30 cellular contexts compared by ENCODE assay signal in the genomic region with DNA sequence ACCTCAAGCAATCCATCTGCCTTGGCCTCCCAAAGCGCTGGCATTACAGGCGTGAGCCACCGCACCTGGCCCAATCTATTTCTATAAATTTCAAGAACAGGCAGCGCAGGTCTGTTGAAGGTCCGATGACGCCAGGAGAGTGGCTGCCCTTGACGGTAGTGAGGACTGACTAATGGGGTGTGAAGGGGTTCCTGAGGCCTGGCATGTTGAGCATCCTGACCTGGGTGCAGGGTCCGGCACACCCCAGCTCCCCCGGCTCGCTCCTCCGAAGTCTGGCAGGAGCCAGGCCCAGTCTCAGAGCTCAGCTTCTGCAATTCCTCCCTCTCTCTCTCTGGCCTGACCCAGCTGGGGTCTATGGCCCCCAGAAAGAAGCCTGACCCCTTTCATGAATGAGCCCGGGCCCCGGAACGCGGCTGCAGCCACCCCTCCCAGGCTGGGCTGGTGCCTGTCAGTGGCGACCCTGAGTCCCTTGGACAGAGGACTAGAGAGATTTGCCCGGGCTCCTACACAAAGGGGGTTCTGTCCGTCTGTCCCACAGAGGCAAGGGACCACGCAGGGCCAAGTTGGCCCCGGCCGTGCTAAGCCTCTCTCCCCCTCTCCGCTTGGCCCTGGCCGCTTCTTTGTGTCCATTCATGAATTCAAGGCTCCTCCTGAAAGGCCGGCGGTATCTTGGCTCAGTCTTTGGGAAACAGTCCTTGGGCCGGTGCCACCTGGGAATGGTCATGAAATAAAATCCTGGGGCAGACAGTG. TPM values are rescaled to one million over a fixed set of nuclear protein-coding genes. Genes with fewer than 3 reads are reported as not detected.
DNase-seq lines count a peak whose midpoint lies in the region; ATAC-seq and TF ChIP-seq lines count a peak whose summit lies in the region.
"Had no signal": no experiment of that assay in that cellular context is flagged by ENCODE, and none has a peak within 500 bp of the region (broad histone marks: within the 10 kb centered on the region; RNA-seq: fewer than 3 reads in every experiment).

No MANE protein-coding gene starts in this region.

- CTCF ChIA-PET in CD4-positive, alpha-beta memory T cell (lab: Charles Lee; ENCODE audit: partially characterized antibody): no interaction called here

- no peaks in the 10 kb centered on the region for H3K4me1 ChIP-seq in sigmoid colon
- H3K4me1 ChIP-seq in CD4-positive, alpha-beta memory T cell (ENCODE audit: insufficient read depth, low read length): no peaks in the 10 kb centered on the region
- H3K4me1 ChIP-seq: BLaER1 treated with 17β-estradiol and CSF1 and Interleukin-3, amounts not matched to agents 10 nM and 100 nM; Caco-2; lower lobe of right lung; pancreas; right lobe of liver had no signal

- no peak for TF ChIP-seq EP300 in sigmoid colon (IDR thresholded peaks at IDR 0.05)

- DNase-seq in dorsolateral prefrontal cortex: peak in 9 of 10 donors; percentile 19 to 86 (median 76)
- peak; percentile 14 for DNase-seq in middle frontal gyrus (ENCODE audit: extremely low spot score, low spot score)
- DNase-seq in sigmoid colon: peak; percentile 68
- DNase-seq in CD4-positive, alpha-beta memory T cell: no peak
- DNase-seq in activated gamma-delta T cell treated with Interleukin-2 at 50 U/mL for 16 hours: no peak
- DNase-seq: activated CD4-positive, alpha-beta memory T cell treated with anti-CD3 and anti-CD28 coated beads for 36 hours; activated CD4-positive, alpha-beta T cell treated with anti-CD3 and anti-CD28 coated beads for 1 hour; activated naive CD4-positive, alpha-beta T cell; activated T-cell treated with anti-CD3 and anti-CD28 coated beads, Interleukin-2, amount 50 U/mL, for 72 hours; brain microvascular endothelial cell; Caco-2; effector CD4-positive, alpha-beta T cell; GDM1; glutamatergic neuron; lower lobe of right lung; NCI-H2107; right lobe of liver; stimulated activated CD4-positive, alpha-beta T cell treated with anti-CD3 and anti-CD28 coated beads, Interleukin-12 subunit alpha, Interleukin-12 subunit beta, amount 100 ng/mL, for 4 hours; stimulated activated CD4-positive, alpha-beta T cell treated with anti-CD3 and anti-CD28 coated beads, Interleukin-2, amount 100 ng/mL, for 48 hours; trophoblast cell had no signal

- intact Hi-C loops in dorsolateral prefrontal cortex (cut with DNase I) (loop anchor here in 1 of 2 donors (5.0 kb wide), 1 partner anchor 58 kb away; the partner anchor contains the start of gene RADIL), sigmoid colon (cut with DNase I) (no loop called here)
- intact Hi-C loops in CD4-positive, alpha-beta memory T cell (cut with micrococcal nuclease): no loop called here

- no peaks in the 10 kb centered on the region for H3K36me3 Mint-ChIP-seq in CD4-positive, alpha-beta memory T cell
- H3K36me3 Mint-ChIP-seq: activated CD4-positive, alpha-beta memory T cell treated with anti-CD3 and anti-CD28 coated beads for 36 hours; IgD-negative memory B cell; natural killer cell treated with Interleukin-12 subunit alpha and Interleukin-12 subunit beta and Interleukin-15 and Interleukin-18, amount 100 ng/mL, for 72 hours had no signal

- no peak overlapping the region for H3K27ac Mint-ChIP-seq in CD4-positive, alpha-beta memory T cell
- H3K27ac Mint-ChIP-seq: activated CD4-positive, alpha-beta memory T cell treated with anti-CD3 and anti-CD28 coated beads for 36 hours; activated T-cell treated with anti-CD3 and anti-CD28 coated beads, Interleukin-2, amount 50 U/mL, for 72 hours; IgD-negative memory B cell; natural killer cell treated with Interleukin-12 subunit alpha and Interleukin-12 subunit beta and Interleukin-15 and Interleukin-18, amount 100 ng/mL, for 72 hours had no signal

- peaks cover 0 to 2% of the 10 kb centered on the region in 2 donors for H3K27me3 Mint-ChIP-seq in CD4-positive, alpha-beta memory T cell
- H3K27me3 Mint-ChIP-seq: activated CD4-positive, alpha-beta memory T cell treated with anti-CD3 and anti-CD28 coated beads for 36 hours had no signal

- no peaks in the 10 kb centered on the region for H3K4me1 Mint-ChIP-seq in CD4-positive, alpha-beta memory T cell
- H3K4me1 Mint-ChIP-seq: IgD-negative memory B cell had no signal

- no peaks in the 10 kb centered on the region for H3K36me3 ChIP-seq in sigmoid colon
- no peaks in the 10 kb centered on the region for H3K36me3 ChIP-seq in CD4-positive, alpha-beta memory T cell (ENCODE audit: insufficient read depth, low read length)
- H3K36me3 ChIP-seq: BLaER1 treated with 17β-estradiol and CSF1 and Interleukin-3, amounts not matched to agents 10 nM and 100 nM; brain microvascular endothelial cell; lower lobe of right lung; pancreas; right lobe of liver had no signal

- H3K27ac ChIP-seq in angular gyrus (ENCODE audit: low read depth, low read length): peak overlapping the region; percentile 30
- peak overlapping the region in 41 of 59 donors; percentile 4 to 83 (median 52) for H3K27ac ChIP-seq in dorsolateral prefrontal cortex
- no peak overlapping the region for H3K27ac ChIP-seq in sigmoid colon
- H3K27ac ChIP-seq in CD4-positive, alpha-beta memory T cell (ENCODE audit: low read depth, low read length): no peak overlapping the region
- H3K27ac ChIP-seq: BLaER1 treated with 17β-estradiol and CSF1 and Interleukin-3, amounts not matched to agents 10 nM and 100 nM; brain microvascular endothelial cell; epithelial cell of prostate; lower lobe of right lung; pancreas; right lobe of liver had no signal

- H3K27me3 ChIP-seq in dorsolateral prefrontal cortex (no peaks in the 10 kb centered on the region), sigmoid colon (no peaks in the 10 kb centered on the region)
- no peaks in the 10 kb centered on the region for H3K27me3 ChIP-seq in CD4-positive, alpha-beta memory T cell (ENCODE audit: insufficient read depth, low read length)
- H3K27me3 ChIP-seq: BLaER1 treated with 17β-estradiol and CSF1 and Interleukin-3, amounts not matched to agents 10 nM and 100 nM; brain microvascular endothelial cell; pancreas; right lobe of liver had no signal

- ATAC-seq in HG03175 (IDR thresholded peaks at IDR 0.05; ENCODE audit: unreplicated experiment): no peak
- ATAC-seq: activated T-cell treated with anti-CD3 and anti-CD28 coated beads, Interleukin-2, amount 50 U/mL, for 72 hours; lower lobe of right lung; pancreas had no signal

- 85 to 87% methylated on average over 26 of the region's 26 CpGs for WGBS in sigmoid colon, 2 donors

- no peak for TF ChIP-seq POLR2A in sigmoid colon (IDR thresholded peaks at IDR 0.05)

- H3K4me3 Mint-ChIP-seq in CD4-positive, alpha-beta memory T cell: no peak overlapping the region
- H3K4me3 Mint-ChIP-seq: activated CD4-positive, alpha-beta memory T cell treated with anti-CD3 and anti-CD28 coated beads for 36 hours; activated T-cell treated with anti-CD3 and anti-CD28 coated beads, Interleukin-2, amount 50 U/mL, for 72 hours; IgD-negative memory B cell; natural killer cell treated with Interleukin-12 subunit alpha and Interleukin-12 subunit beta and Interleukin-15 and Interleukin-18, amount 100 ng/mL, for 72 hours had no signal

- H3K4me3 ChIP-seq in dorsolateral prefrontal cortex (peak overlapping the region in 5 of 59 donors; percentile 7 to 23 (median 12)), sigmoid colon (no peak overlapping the region)
- no peak overlapping the region for H3K4me3 ChIP-seq in CD4-positive, alpha-beta memory T cell (ENCODE audit: low read length in 2 of 2)
- H3K4me3 ChIP-seq: BLaER1 treated with 17β-estradiol and CSF1 and Interleukin-3, amounts not matched to agents 10 nM and 100 nM; lower lobe of right lung; pancreas; right lobe of liver had no signal

- POLR2A ChIA-PET in CD4-positive, alpha-beta memory T cell (lab: Charles Lee; ENCODE audit: partially characterized antibody): no interaction called here

- H3K9me3 Mint-ChIP-seq in CD4-positive, alpha-beta memory T cell: no peaks in the 10 kb centered on the region
- H3K9me3 Mint-ChIP-seq: activated CD4-positive, alpha-beta memory T cell treated with anti-CD3 and anti-CD28 coated beads for 36 hours; activated T-cell treated with anti-CD3 and anti-CD28 coated beads, Interleukin-2, amount 50 U/mL, for 72 hours; IgD-negative memory B cell; natural killer cell treated with Interleukin-12 subunit alpha and Interleukin-12 subunit beta and Interleukin-15 and Interleukin-18, amount 100 ng/mL, for 72 hours had no signal

- no peaks in the 10 kb centered on the region for H3K9me3 ChIP-seq in sigmoid colon
- no peaks in the 10 kb centered on the region for H3K9me3 ChIP-seq in CD4-positive, alpha-beta memory T cell (ENCODE audit: control insufficient read depth in 1 of 2, low read length in 2 of 2)
- H3K9me3 ChIP-seq: BLaER1 treated with 17β-estradiol and CSF1 and Interleukin-3, amounts not matched to agents 10 nM and 100 nM; Caco-2; lower lobe of right lung; pancreas; right lobe of liver had no signal

- TF ChIP-seq CTCF in dorsolateral prefrontal cortex (IDR thresholded peaks at IDR 0.05 in 54 of 56, conservative IDR thresholded peaks at IDR 0.05 in 2 of 56; ENCODE audit: low read depth in 1 of 56, partially characterized antibody in 56 of 56) (no peak), sigmoid colon (IDR thresholded peaks at IDR 0.05) (no peak)

RNA-seq across cellular contexts. Expression of gene MMD2, which starts 18.8 kb away (rescaled TPM):
- total RNA-seq in dorsolateral prefrontal cortex (10 to 100 TPM in 114 of 120 experiments, 1 to 10 TPM in 6; 6.7 to 59.0 (median 16.7) TPM), sigmoid colon (under 1 TPM in 1 of 4 donors, not detected in 3; 0.71 TPM)
- under 1 TPM in 1 of 3 donors, not detected in 2; 0.13 TPM for polyA plus RNA-seq in sigmoid colon
- not detected for total RNA-seq in CD4-positive, alpha-beta memory T cell
- not detected for polyA plus RNA-seq in CD4-positive, alpha-beta memory T cell
- total RNA-seq: activated CD4-positive, alpha-beta memory T cell treated with anti-CD3 and anti-CD28 coated beads for 36 hours; activated T-cell treated with anti-CD3 and anti-CD28 coated beads, Interleukin-2, amount 50 U/mL, for 72 hours; Caco-2; HT-29; kidney epithelial cell; lower lobe of right lung; mucosa of gallbladder; natural killer cell treated with Interleukin-12 subunit alpha and Interleukin-12 subunit beta and Interleukin-15 and Interleukin-18, amount 100 ng/mL, for 72 hours; pancreas; right lobe of liver had no signal
- polyA plus RNA-seq: IgD-negative memory B cell had no signal

RNA-seq across cellular contexts. Expression of gene RADIL, which starts 56.6 kb away (rescaled TPM):
- total RNA-seq in dorsolateral prefrontal cortex (10 to 100 TPM in 57 of 120 experiments, 1 to 10 TPM in 63; 4.3 to 23.4 (median 9.7) TPM), sigmoid colon (10 to 100 TPM in 1 of 4 donors, 1 to 10 TPM in 3; 5.6 to 10.8 (median 6.7) TPM)
- polyA plus RNA-seq in sigmoid colon: 1 to 10 TPM; 1.2 to 2.3 (median 1.4) TPM
- total RNA-seq in CD4-positive, alpha-beta memory T cell: not detected
- polyA plus RNA-seq in CD4-positive, alpha-beta memory T cell: not detected
- total RNA-seq: Caco-2, HT-29 had no signal
- polyA plus RNA-seq: IgD-negative memory B cell had no signal

Comparison
In these comparisons a context has a peak if more than half of its experiments do, and no peak if none do; other contexts are left out.
1. H3K27ac ChIP-seq: peak in angular gyrus (single experiment) and dorsolateral prefrontal cortex (41 of 59); none in sigmoid colon (0 of 4) and CD4-positive, alpha-beta memory T cell (single experiment).
2. DNase-seq: peak in dorsolateral prefrontal cortex (9 of 10), middle frontal gyrus (single experiment) and sigmoid colon (single experiment); none in CD4-positive, alpha-beta memory T cell (0 of 5) and activated gamma-delta T cell treated with Interleukin-2 at 50 U/mL for 16 hours (single experiment).
3. RNA of gene MMD2, which starts 18.8 kb away (total RNA-seq): 6.7 to 59.0 TPM in dorsolateral prefrontal cortex; 0.71 TPM in sigmoid colon and not detected in CD4-positive, alpha-beta memory T cell; every median in the first group is over 4 times any median in the second.
4. RNA of gene RADIL, which starts 56.6 kb away (total RNA-seq): 4.3 to 23.4 TPM in dorsolateral prefrontal cortex and 5.6 to 10.8 TPM in sigmoid colon; not detected in CD4-positive, alpha-beta memory T cell; every median in the first group is over 4 times any median in the second.